17 cellular contexts compared by ENCODE assay signal in the genomic region with DNA sequence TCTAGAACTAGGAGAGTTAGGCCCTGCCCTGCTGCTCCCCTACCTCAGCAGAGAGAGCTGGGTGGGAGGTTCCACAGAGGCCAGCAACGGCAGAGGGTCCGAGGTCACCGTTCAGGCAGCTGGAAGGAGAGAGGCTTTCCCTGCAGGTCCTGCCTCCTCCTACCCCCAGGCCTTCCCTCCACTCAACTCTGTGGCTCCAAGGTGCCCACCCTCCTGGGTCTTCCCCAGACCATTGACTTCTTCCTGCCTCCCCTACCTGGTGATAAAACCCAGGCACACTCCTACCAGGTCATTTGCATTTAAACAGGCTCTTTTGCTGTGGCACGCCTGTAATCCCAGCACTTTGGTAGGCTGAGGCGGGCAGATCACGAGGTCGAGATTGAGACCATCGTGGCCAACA.
DNase-seq lines count a peak whose midpoint lies in the region; ATAC-seq and TF ChIP-seq lines count a peak whose summit lies in the region.
"Had no signal": no experiment of that assay in that cellular context is flagged by ENCODE, and none has a peak within 500 bp of the region (broad histone marks: within the 10 kb centered on the region; RNA-seq: fewer than 3 reads in every experiment).

No MANE protein-coding gene starts in this region.

- DNase-seq in left ventricle myocardium superior = peak; percentile 0
- DNase-seq in heart right ventricle = no peak
- DNase-seq in WTC11 (ENCODE audit: low spot score) = no peak
- DNase-seq in mesenchymal stem cell = no peak
- no peak for DNase-seq in activated CD8-positive, alpha-beta memory T cell treated with anti-CD3 and anti-CD28 coated beads, Interleukin-2, amount 50 U/mL, for 48 hours
- DNase-seq in Peyer's patch = no peak
- DNase-seq: 8988T; Calu3; CD8-positive, alpha-beta T cell; DMS79 treated with DMSO at 0.1 percent for 48 hours; HFFc6 had no signal

- no peak overlapping the region for H4K8ac ChIP-seq in mesenchymal stem cell (ENCODE audit: low read length)

- H2AFZ ChIP-seq in mesenchymal stem cell (ENCODE audit: low read depth, low read length) = no peak overlapping the region

- peak overlapping the region; percentile 16 for H4K91ac ChIP-seq in mesenchymal stem cell (ENCODE audit: low read length)

- H3K79me1 ChIP-seq in mesenchymal stem cell (replicated peaks; ENCODE audit: low read length, poor library complexity, severe bottlenecking) = no peaks in the 10 kb centered on the region

- H3K4me3 ChIP-seq in heart right ventricle (no peak overlapping the region), mesenchymal stem cell (ENCODE audit: insufficient read depth in 1 of 2, low read depth in 1 of 2, low read length in 2 of 2) (no peak overlapping the region), Peyer's patch (no peak overlapping the region)
- H3K4me3 ChIP-seq: BLaER1, GM12878 had no signal

- H3K18ac ChIP-seq in mesenchymal stem cell (ENCODE audit: low read depth in 1 of 2, low read length in 2 of 2) = no peak overlapping the region

- no peak overlapping the region for H2BK15ac ChIP-seq in mesenchymal stem cell (ENCODE audit: low read depth, poor library complexity, severe bottlenecking)

- no peaks in the 10 kb centered on the region for H3K27me3 Mint-ChIP-seq in WTC11 (ENCODE audit: low read depth)

- TF ChIP-seq POLR2A in Peyer's patch (IDR thresholded peaks at IDR 0.05) = no peak

- H2AK5ac ChIP-seq in mesenchymal stem cell (ENCODE audit: low read length, severe bottlenecking) = no peak overlapping the region

- no peak overlapping the region for H3K4me2 ChIP-seq in mesenchymal stem cell (ENCODE audit: low read length, poor library complexity, severe bottlenecking)
- H3K4me2 ChIP-seq: BLaER1 had no signal

- no peaks in the 10 kb centered on the region for H3K36me3 Mint-ChIP-seq in WTC11
- H3K36me3 Mint-ChIP-seq: CD14-positive monocyte; CD8-positive, alpha-beta T cell had no signal

- H3K9me3 ChIP-seq in heart right ventricle (no peaks in the 10 kb centered on the region), mesenchymal stem cell (ENCODE audit: control insufficient read depth, low read length) (no peaks in the 10 kb centered on the region), Peyer's patch (no peaks in the 10 kb centered on the region)
- H3K9me3 ChIP-seq: BLaER1 had no signal

- H3K9me3 Mint-ChIP-seq in WTC11 = no peaks in the 10 kb centered on the region
- H3K9me3 Mint-ChIP-seq: CD8-positive, alpha-beta T cell had no signal

- no peak overlapping the region for H3K9ac ChIP-seq in mesenchymal stem cell (ENCODE audit: low read length)
- H3K9ac ChIP-seq: BLaER1 had no signal

- ATAC-seq in left ventricle myocardium superior (no peak), heart right ventricle (no peak), WTC11 (peak; percentile 67), GM19351 (IDR thresholded peaks at IDR 0.05; ENCODE audit: unreplicated experiment) (no peak)
- ATAC-seq: CD8-positive, alpha-beta T cell; GM12878; HCT116 had no signal

- H3K4me3 Mint-ChIP-seq in WTC11 = no peak overlapping the region
- H3K4me3 Mint-ChIP-seq: CD14-positive monocyte; CD8-positive, alpha-beta T cell; HFFc6 had no signal

- H3K27me3 ChIP-seq in heart right ventricle (no peaks in the 10 kb centered on the region), mesenchymal stem cell (ENCODE audit: control insufficient read depth in 1 of 2, insufficient read depth in 1 of 2, low read length in 2 of 2) (no peaks in the 10 kb centered on the region), Peyer's patch (no peaks in the 10 kb centered on the region)
- H3K27me3 ChIP-seq: BLaER1 had no signal

- 81 to 82% methylated on average over 7 to 8 of the region's 8 CpGs for WGBS in heart right ventricle, 2 donors
- WGBS in mesenchymal stem cell = 80% methylated on average over 8 of the region's 8 CpGs

- H2BK5ac ChIP-seq in mesenchymal stem cell (ENCODE audit: low read depth, low read length, poor library complexity, severe bottlenecking) = no peak overlapping the region

- peaks cover 0 to 10% (median 4%) of the 10 kb centered on the region in 9 donors for H3K4me1 ChIP-seq in heart right ventricle
- no peaks in the 10 kb centered on the region for H3K4me1 ChIP-seq in mesenchymal stem cell (ENCODE audit: control insufficient read depth, insufficient read depth, low read depth, low read length)
- H3K4me1 ChIP-seq in Peyer's patch = no peaks in the 10 kb centered on the region
- H3K4me1 ChIP-seq: BLaER1 had no signal

- no peak overlapping the region for H2BK12ac ChIP-seq in mesenchymal stem cell (ENCODE audit: low read length in 2 of 2)

- intact Hi-C loops in left ventricle myocardium superior (cut with micrococcal nuclease) = no loop called here
- intact Hi-C loops in heart right ventricle (cut with DNase I) = no loop called here

- no peak overlapping the region for H3K14ac ChIP-seq in mesenchymal stem cell (ENCODE audit: low read length in 2 of 2)

- H3K4ac ChIP-seq in mesenchymal stem cell (ENCODE audit: low read depth in 1 of 2, low read length in 2 of 2) = no peak overlapping the region

- CTCF ChIA-PET in WTC11 (lab: Charles Lee) = interaction anchor here (1.0 to 1.5 kb wide), 3 partner anchors 64 to 312 kb away, joined by 4 to 5 read pairs (median 4); no protein-coding TSS in a partner anchor

- H3K23ac ChIP-seq in mesenchymal stem cell (ENCODE audit: low read length in 2 of 2) = no peak overlapping the region

- peaks cover 13% of the 10 kb centered on the region for H3K4me1 Mint-ChIP-seq in WTC11
- H3K4me1 Mint-ChIP-seq: CD14-positive monocyte had no signal

- POLR2A ChIA-PET in WTC11 (lab: Charles Lee) = no interaction called here

- no peak for TF ChIP-seq CTCF in heart right ventricle (IDR thresholded peaks at IDR 0.05)
- no peak for TF ChIP-seq CTCF in WTC11 (IDR thresholded peaks at IDR 0.05)
- TF ChIP-seq CTCF in Peyer's patch (IDR thresholded peaks at IDR 0.05) = no peak

- H3K36me3 ChIP-seq in heart right ventricle (no peaks in the 10 kb centered on the region), mesenchymal stem cell (ENCODE audit: control insufficient read depth in 1 of 2, insufficient read depth in 2 of 2, low read depth in 1 of 2, low read length in 2 of 2) (peaks cover 0 to 17% of the 10 kb centered on the region in 2 experiments), Peyer's patch (no peaks in the 10 kb centered on the region)
- H3K36me3 ChIP-seq: BLaER1 had no signal

- no peak overlapping the region for H2BK120ac ChIP-seq in mesenchymal stem cell (ENCODE audit: low read depth, low read length)

- no peak overlapping the region for H3K27ac Mint-ChIP-seq in WTC11
- H3K27ac Mint-ChIP-seq: CD14-positive monocyte; CD8-positive, alpha-beta T cell; HFFc6 had no signal

- no peak overlapping the region for H3K27ac ChIP-seq in heart right ventricle
- H3K27ac ChIP-seq in mesenchymal stem cell (ENCODE audit: low read length, poor library complexity, severe bottlenecking) = no peak overlapping the region
- H3K27ac ChIP-seq in Peyer's patch = no peak overlapping the region
- H3K27ac ChIP-seq: BLaER1, HL-60 had no signal

TF ChIP-seq in WTC11, 78 proteins besides CTCF, POLR2A, EP300 and RAD21 (continues in another document):
- no peak for TF ChIP-seq NR1H2 (CRISPR knock-in tag; IDR thresholded peaks at IDR 0.05)
- TF ChIP-seq FOXK1 (CRISPR knock-in tag; IDR thresholded peaks at IDR 0.05) = no peak
- TF ChIP-seq PRRX2 (CRISPR knock-in tag; IDR thresholded peaks at IDR 0.05) = no peak
- TF ChIP-seq, protein P1, sequence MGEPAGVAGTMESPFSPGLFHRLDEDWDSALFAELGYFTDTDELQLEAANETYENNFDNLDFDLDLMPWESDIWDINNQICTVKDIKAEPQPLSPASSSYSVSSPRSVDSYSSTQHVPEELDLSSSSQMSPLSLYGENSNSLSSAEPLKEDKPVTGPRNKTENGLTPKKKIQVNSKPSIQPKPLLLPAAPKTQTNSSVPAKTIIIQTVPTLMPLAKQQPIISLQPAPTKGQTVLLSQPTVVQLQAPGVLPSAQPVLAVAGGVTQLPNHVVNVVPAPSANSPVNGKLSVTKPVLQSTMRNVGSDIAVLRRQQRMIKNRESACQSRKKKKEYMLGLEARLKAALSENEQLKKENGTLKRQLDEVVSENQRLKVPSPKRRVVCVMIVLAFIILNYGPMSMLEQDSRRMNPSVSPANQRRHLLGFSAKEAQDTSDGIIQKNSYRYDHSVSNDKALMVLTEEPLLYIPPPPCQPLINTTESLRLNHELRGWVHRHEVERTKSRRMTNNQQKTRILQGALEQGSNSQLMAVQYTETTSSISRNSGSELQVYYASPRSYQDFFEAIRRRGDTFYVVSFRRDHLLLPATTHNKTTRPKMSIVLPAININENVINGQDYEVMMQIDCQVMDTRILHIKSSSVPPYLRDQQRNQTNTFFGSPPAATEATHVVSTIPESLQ (CRISPR knock-in tag; IDR thresholded peaks at IDR 0.05) = no peak
- TF ChIP-seq ATF1 (CRISPR knock-in tag; IDR thresholded peaks at IDR 0.05) = no peak
- TF ChIP-seq SP1 (CRISPR knock-in tag; conservative IDR thresholded peaks at IDR 0.05) = no peak
- TF ChIP-seq ZNF532 (CRISPR knock-in tag; IDR thresholded peaks at IDR 0.05; ENCODE audit: borderline replicate concordance) = no peak
- TF ChIP-seq NFATC4 (CRISPR knock-in tag; IDR thresholded peaks at IDR 0.05) = no peak
